In genomic region chr12:130981947-130982346, GRCh38 we compare ENCODE assay signal across 2 cellular contexts.
TF ChIP-seq lines count a peak whose summit lies in the region.

No MANE protein-coding gene starts in this region.

TF ChIP-seq in HEK293, 187 proteins besides CTCF, POLR2A, EP300 and RAD21:
- TF ChIP-seq, protein P1, sequence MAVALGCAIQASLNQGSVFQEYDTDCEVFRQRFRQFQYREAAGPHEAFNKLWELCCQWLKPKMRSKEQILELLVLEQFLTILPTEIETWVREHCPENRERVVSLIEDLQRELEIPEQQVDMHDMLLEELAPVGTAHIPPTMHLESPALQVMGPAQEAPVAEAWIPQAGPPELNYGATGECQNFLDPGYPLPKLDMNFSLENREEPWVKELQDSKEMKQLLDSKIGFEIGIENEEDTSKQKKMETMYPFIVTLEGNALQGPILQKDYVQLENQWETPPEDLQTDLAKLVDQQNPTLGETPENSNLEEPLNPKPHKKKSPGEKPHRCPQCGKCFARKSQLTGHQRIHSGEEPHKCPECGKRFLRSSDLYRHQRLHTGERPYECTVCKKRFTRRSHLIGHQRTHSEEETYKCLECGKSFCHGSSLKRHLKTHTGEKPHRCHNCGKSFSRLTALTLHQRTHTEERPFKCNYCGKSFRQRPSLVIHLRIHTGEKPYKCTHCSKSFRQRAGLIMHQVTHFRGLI (tag by site-specific recombination; IDR thresholded peaks at IDR 0.05): 0 out of 2 replicates have a peak, but pooled peaks have one; percentile 28
- TF ChIP-seq ZNF560 (tag by site-specific recombination; IDR thresholded peaks at IDR 0.05; ENCODE audit: borderline replicate concordance): no peak
- no peak for TF ChIP-seq ZNF37A (tag by site-specific recombination; IDR thresholded peaks at IDR 0.05)
- no peak for TF ChIP-seq ZNF621 (tag by site-specific recombination; IDR thresholded peaks at IDR 0.05)

TF ChIP-seq in H1, 55 proteins besides CTCF, POLR2A, EP300 and RAD21:
- TF ChIP-seq, protein P2, sequence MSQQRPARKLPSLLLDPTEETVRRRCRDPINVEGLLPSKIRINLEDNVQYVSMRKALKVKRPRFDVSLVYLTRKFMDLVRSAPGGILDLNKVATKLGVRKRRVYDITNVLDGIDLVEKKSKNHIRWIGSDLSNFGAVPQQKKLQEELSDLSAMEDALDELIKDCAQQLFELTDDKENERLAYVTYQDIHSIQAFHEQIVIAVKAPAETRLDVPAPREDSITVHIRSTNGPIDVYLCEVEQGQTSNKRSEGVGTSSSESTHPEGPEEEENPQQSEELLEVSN (IDR thresholded peaks at IDR 0.05): no peak
- no peak for TF ChIP-seq TEAD4 (IDR thresholded peaks at IDR 0.05; ENCODE audit: low read depth, low read length)
TF ChIP-seq in H1: peak in this region for 0.
